Comparison of ENCODE assay signal across 21 cellular contexts in the genomic region with DNA sequence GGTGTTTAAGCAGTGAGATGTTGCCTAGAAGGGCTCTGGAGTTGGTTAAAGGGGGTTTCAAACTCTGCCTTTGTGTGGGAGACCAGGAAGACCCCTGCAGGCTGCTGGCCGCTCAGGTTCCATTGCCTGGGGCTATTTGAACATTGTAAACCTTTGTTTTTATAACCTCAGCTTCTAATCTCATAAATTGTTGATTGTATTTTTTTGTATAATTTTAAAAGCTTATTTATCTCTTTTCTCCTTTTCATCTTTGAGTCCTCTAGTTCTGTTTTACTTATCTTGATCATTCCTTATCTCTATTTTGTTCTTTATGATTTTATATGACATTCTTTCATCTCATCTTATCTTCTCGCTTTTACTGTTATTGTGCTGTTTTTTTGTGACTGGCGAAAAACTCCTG. TPM values are rescaled to one million over a fixed set of nuclear protein-coding genes. Genes with fewer than 3 reads are reported as not detected.
DNase-seq lines count a peak whose midpoint lies in the region; ATAC-seq, FAIRE-seq and TF ChIP-seq lines count a peak whose summit lies in the region.
"Had no signal": no experiment of that assay in that cellular context is flagged by ENCODE, and none has a peak within 500 bp of the region (broad histone marks: within the 10 kb centered on the region; RNA-seq: fewer than 3 reads in every experiment).

No MANE protein-coding gene starts in this region.

- TF ChIP-seq EP300 in ovary (IDR thresholded peaks at IDR 0.05), result no peak

- TF ChIP-seq POLR2A in ovary (IDR thresholded peaks at IDR 0.05) (no peak), testis (IDR thresholded peaks at IDR 0.05) (no peak)

- intact Hi-C loops in ovary (cut with DNase I) (no loop called here), testis (cut with DNase I; ENCODE audit: low total_unique reads) (no loop called here)

- H3K4me1 Mint-ChIP-seq in T-helper 17 cell (peaks cover 6% of the 10 kb centered on the region), mesothelial cell of epicardium (peaks cover 45% of the 10 kb centered on the region)

- H3K27me3 Mint-ChIP-seq in T-helper 17 cell, result peaks cover 45% of the 10 kb centered on the region
- no peaks in the 10 kb centered on the region for H3K27me3 Mint-ChIP-seq in mesothelial cell of epicardium (ENCODE audit: low read depth)

- ATAC-seq in T-helper 17 cell, result no peak
- ATAC-seq: K562 had no signal

- H3K36me3 Mint-ChIP-seq in T-helper 17 cell (ENCODE audit: low read depth) (peaks cover 6% of the 10 kb centered on the region), mesothelial cell of epicardium (no peaks in the 10 kb centered on the region)

- H3K27me3 ChIP-seq in ovary (no peaks in the 10 kb centered on the region), testis (no peaks in the 10 kb centered on the region)
- H3K27me3 ChIP-seq: BE2C had no signal

- TF ChIP-seq CTCF in mesothelial cell of epicardium (IDR thresholded peaks at IDR 0.05; ENCODE audit: unreplicated experiment) (no peak), ovary (IDR thresholded peaks at IDR 0.05) (no peak), testis (IDR thresholded peaks at IDR 0.05) (no peak)

- WGBS in ovary, 3 donors, result 75 to 83% (median 79%) methylated on average over 3 of the region's 3 CpGs
- 70 to 84% methylated on average over 3 of the region's 3 CpGs for WGBS in testis, 2 donors

- DNase-seq in LoVo (ENCODE audit: low spot score) (peak; percentile 19), T-helper 17 cell (no peak), mesothelial cell of epicardium (ENCODE audit: low spot score in 2 of 2, unreplicated experiment in 2 of 2) (no peak), ovary (no peak), urothelium cell line (ENCODE audit: low spot score) (no peak), cerebellar cortex (ENCODE audit: low spot score) (no peak), testis (no peak)
- DNase-seq: ACHN; BE2C; C1 segment of cervical spinal cord; CD4-positive, alpha-beta T cell; HFFc6; IMR-90 had no signal

- H3K4me3 ChIP-seq in ovary, result no peak overlapping the region
- H3K4me3 ChIP-seq in testis, result no peak overlapping the region
- H3K4me3 ChIP-seq: HAP-1, K562 had no signal

- H3K36me3 ChIP-seq in ovary (no peaks in the 10 kb centered on the region), testis (ENCODE audit: low read depth, missing control alignments) (no peaks in the 10 kb centered on the region)
- H3K36me3 ChIP-seq: BE2C, HAP-1 had no signal

- H3K27ac Mint-ChIP-seq in T-helper 17 cell (peak overlapping the region; percentile 19), mesothelial cell of epicardium (peak overlapping the region; percentile 49)
- H3K27ac Mint-ChIP-seq: CD4-positive, alpha-beta T cell; HFFc6 had no signal

- H3K4me1 ChIP-seq in ovary (ENCODE audit: insufficient read depth), result no peaks in the 10 kb centered on the region
- H3K4me1 ChIP-seq in testis, result no peaks in the 10 kb centered on the region
- H3K4me1 ChIP-seq: BE2C, HAP-1 had no signal

- FAIRE-seq in urothelium cell line (lab: Jason Lieb, UNC), result no peak
- FAIRE-seq: A204.1, D721Med, G401.6, GM12891, GM19239, K562 had no signal

- H3K27ac ChIP-seq in ovary (no peak overlapping the region), testis (no peak overlapping the region)

- no peaks in the 10 kb centered on the region for H3K9me3 ChIP-seq in T-helper 17 cell (ENCODE audit: control insufficient read depth, low read length, poor library complexity, severe bottlenecking)
- no peaks in the 10 kb centered on the region for H3K9me3 ChIP-seq in ovary
- H3K9me3 ChIP-seq in testis, result no peaks in the 10 kb centered on the region
- H3K9me3 ChIP-seq: BE2C, Caco-2, HAP-1 had no signal

- no peaks in the 10 kb centered on the region for H3K9me3 Mint-ChIP-seq in mesothelial cell of epicardium
- H3K9me3 Mint-ChIP-seq: CD4-positive, alpha-beta T cell; HFFc6 had no signal

- H3K4me3 Mint-ChIP-seq in T-helper 17 cell (no peak overlapping the region), mesothelial cell of epicardium (no peak overlapping the region)
- H3K4me3 Mint-ChIP-seq: CD4-positive, alpha-beta T cell; HFFc6 had no signal

RNA-seq across cellular contexts. Expression of gene SOX13, which starts 45.5 kb away (rescaled TPM):
- total RNA-seq in T-helper 17 cell (1 to 10 TPM; 1.3 to 6.3 TPM), mesothelial cell of epicardium (58.0 to 61.7 TPM (median 61.7 TPM) in 3 replicates), ovary (10 to 100 TPM; 12.0 to 43.0 (median 27.2) TPM), testis (10 to 100 TPM; 29.1 to 33.4 TPM)
- polyA plus RNA-seq in ovary (10 to 100 TPM; 16.4 to 20.8 TPM), testis (ENCODE audit: insufficient read depth, low read depth, low replicate concordance) (17.8 TPM)
